26 cellular contexts compared by ENCODE assay signal in genomic region chr10:114532226-114532625, GRCh38.
"Had no signal": no experiment of that assay in that cellular context is flagged by ENCODE, and none has a peak within 500 bp of the region (broad histone marks: within the 10 kb centered on the region; RNA-seq: fewer than 3 reads in every experiment).

No MANE protein-coding gene starts in this region.

- ATAC-seq: lower lobe of right lung; natural killer cell; sciatic nerve; stimulated activated naive CD8-positive, alpha-beta T cell treated with anti-CD3 and anti-CD28 coated beads, Interleukin-15, amount 100 ng/mL, for 72 hours had no signal

- H3K27ac Mint-ChIP-seq: mesothelial cell of epicardium; naive B cell; natural killer cell; nephron progenitor cell; neural progenitor cell; progenitor cell of endocrine pancreas; stimulated activated naive CD8-positive, alpha-beta T cell treated with anti-CD3 and anti-CD28 coated beads, Interleukin-15, amount 100 ng/mL, for 72 hours had no signal

- H3K4me3 Mint-ChIP-seq: mesothelial cell of epicardium; naive B cell; natural killer cell; nephron progenitor cell; neural progenitor cell; stimulated activated naive CD8-positive, alpha-beta T cell treated with anti-CD3 and anti-CD28 coated beads, Interleukin-15, amount 100 ng/mL, for 72 hours had no signal

- H3K4me1 ChIP-seq: testis, thyroid gland had no signal

- H3K4me2 ChIP-seq: hepatocyte, neural progenitor cell had no signal

- H3K9ac ChIP-seq: neural progenitor cell had no signal

- H3K79me2 ChIP-seq: hepatocyte had no signal

- H3K27me3 Mint-ChIP-seq: naive B cell; stimulated activated naive CD8-positive, alpha-beta T cell treated with anti-CD3 and anti-CD28 coated beads, Interleukin-15, amount 100 ng/mL, for 72 hours had no signal

- H3K27me3 ChIP-seq: hepatocyte, neural progenitor cell, ovary, right atrium auricular region, testis, thyroid gland, transverse colon, upper lobe of left lung, vagina had no signal

- H3K36me3 ChIP-seq: neural progenitor cell, ovary, thyroid gland, transverse colon, vagina had no signal

- H2AFZ ChIP-seq: hepatocyte, neural progenitor cell had no signal

- H3K4me3 ChIP-seq: hepatocyte, lower lobe of right lung, neural progenitor cell, ovary, right atrium auricular region, skin epidermis, testis, thyroid gland, transverse colon, upper lobe of left lung, vagina had no signal

- H3K27ac ChIP-seq: hepatocyte, lower lobe of right lung, neural progenitor cell, ovary, right atrium auricular region, skin epidermis, testis, thyroid gland, transverse colon, upper lobe of left lung, vagina had no signal

- H3K36me3 Mint-ChIP-seq: naive B cell, natural killer cell, neural progenitor cell had no signal

- DNase-seq: islet precursor cell; lower lobe of right lung; mammary epithelial cell; mesenchymal stem cell; naive B cell; natural killer cell; nephron progenitor cell; ovary; stimulated activated CD4-positive, alpha-beta T cell treated with anti-CD3 and anti-CD28 coated beads, Interleukin-12 subunit alpha, Interleukin-12 subunit beta, amount 100 ng/mL, for 4 hours; stimulated activated CD4-positive, alpha-beta T cell treated with anti-CD3 and anti-CD28 coated beads, Interleukin-15, amount 100 ng/mL, for 24 hours; stimulated activated CD4-positive, alpha-beta T cell treated with anti-CD3 and anti-CD28 coated beads, Interleukin-2, amount 100 ng/mL, for 24 hours; stimulated activated CD4-positive, alpha-beta T cell treated with anti-CD3 and anti-CD28 coated beads, Interleukin-4, amount 100 ng/mL, for 1 hour; stimulated activated naive CD4-positive, alpha-beta T cell treated with Interleukin-2 at 50 U/mL for 16 hours; stimulated activated naive CD8-positive, alpha-beta T cell treated with anti-CD3 and anti-CD28 coated beads, Interleukin-15, amount 100 ng/mL, for 72 hours; testis; thyroid gland; transverse colon; upper lobe of left lung had no signal

- H3K9me3 Mint-ChIP-seq: mesothelial cell of epicardium; natural killer cell; stimulated activated naive CD8-positive, alpha-beta T cell treated with anti-CD3 and anti-CD28 coated beads, Interleukin-15, amount 100 ng/mL, for 72 hours had no signal

- H3K9me3 ChIP-seq: lower lobe of right lung, ovary, right atrium auricular region, testis, thyroid gland, transverse colon, upper lobe of left lung, vagina had no signal
